19 cellular contexts compared by ENCODE assay signal in the genomic region with DNA sequence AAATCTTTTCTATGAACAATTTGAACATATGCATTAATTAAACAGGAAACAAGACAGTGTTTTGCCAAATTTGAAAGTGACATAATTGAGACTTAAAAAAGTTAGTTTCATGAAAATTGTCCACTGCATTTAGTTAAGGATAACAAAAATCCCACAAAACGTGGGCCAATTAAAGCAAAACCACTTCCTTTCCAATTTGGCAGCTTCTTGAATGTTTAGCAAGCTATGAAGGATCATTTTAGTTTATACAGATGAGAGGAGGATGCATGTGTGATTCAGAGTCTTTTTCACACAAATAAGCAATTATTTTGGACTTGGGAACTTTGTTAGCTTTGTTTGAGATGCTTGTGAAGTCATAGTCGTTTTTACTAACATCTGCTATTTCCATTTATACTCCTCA.
"Had no signal": no experiment of that assay in that cellular context is flagged by ENCODE, and none has a peak within 500 bp of the region (broad histone marks: within the 10 kb centered on the region; RNA-seq: fewer than 3 reads in every experiment).

No MANE protein-coding gene starts in this region.

- H3K27ac Mint-ChIP-seq: activated CD4-positive, alpha-beta T cell treated with anti-CD3 and anti-CD28 coated beads, Interleukin-2, amount 10 ng/mL, durations not matched to agents 24 days and 14 days; activated CD8-positive, alpha-beta T cell treated with anti-CD3 and anti-CD28 coated beads for 36 hours; activated naive CD8-positive, alpha-beta T cell treated with anti-CD3 and anti-CD28 coated beads, Interleukin-2, amount 10 ng/mL, durations not matched to agents 7 days and 5 days; activated T-helper 2 cell treated with anti-CD3 and anti-CD28 coated beads, Interferon-gamma antibody, Interleukin-2, Interleukin-4, amounts not matched to agents 10 μg/mL and 5 μg/mL and 100 μg/mL, durations not matched to agents 14 hours and 24 hours and 36 hours; memory B cell; neural progenitor cell; stimulated activated naive CD8-positive, alpha-beta T cell treated with anti-CD3 and anti-CD28 coated beads, Interleukin-15, Interleukin-2, amounts not matched to agents 100 ng/mL and 50 ng/mL, for 24 hours had no signal

- H3K4me3 Mint-ChIP-seq: activated CD4-positive, alpha-beta T cell treated with anti-CD3 and anti-CD28 coated beads, Interleukin-2, amount 10 ng/mL, durations not matched to agents 24 days and 14 days; activated CD8-positive, alpha-beta T cell treated with anti-CD3 and anti-CD28 coated beads for 36 hours; activated naive CD8-positive, alpha-beta T cell treated with anti-CD3 and anti-CD28 coated beads, Interleukin-2, amount 10 ng/mL, durations not matched to agents 7 days and 5 days; memory B cell; neural progenitor cell; stimulated activated naive CD8-positive, alpha-beta T cell treated with anti-CD3 and anti-CD28 coated beads, Interleukin-15, Interleukin-2, amounts not matched to agents 100 ng/mL and 50 ng/mL, for 24 hours had no signal

- H3K4me1 Mint-ChIP-seq: activated CD4-positive, alpha-beta T cell treated with anti-CD3 and anti-CD28 coated beads, Interleukin-2, amount 10 ng/mL, durations not matched to agents 24 days and 14 days; activated naive CD8-positive, alpha-beta T cell treated with anti-CD3 and anti-CD28 coated beads, Interleukin-2, amount 10 ng/mL, durations not matched to agents 7 days and 5 days; memory B cell; neural progenitor cell had no signal

- H3K36me3 Mint-ChIP-seq: activated naive CD8-positive, alpha-beta T cell treated with anti-CD3 and anti-CD28 coated beads, Interleukin-2, amount 10 ng/mL, durations not matched to agents 7 days and 5 days; memory B cell; neural progenitor cell had no signal

- H3K27me3 ChIP-seq: body of pancreas, neural progenitor cell had no signal

- H3K4me3 ChIP-seq: body of pancreas, left ventricle myocardium inferior, neural progenitor cell, psoas muscle, skin epidermis had no signal

- H3K9me3 Mint-ChIP-seq: activated CD4-positive, alpha-beta T cell treated with anti-CD3 and anti-CD28 coated beads, Interleukin-2, amount 10 ng/mL, durations not matched to agents 24 days and 14 days; activated CD8-positive, alpha-beta T cell treated with anti-CD3 and anti-CD28 coated beads for 36 hours; activated naive CD8-positive, alpha-beta T cell treated with anti-CD3 and anti-CD28 coated beads, Interleukin-2, amount 10 ng/mL, durations not matched to agents 7 days and 5 days; activated T-helper 2 cell treated with anti-CD3 and anti-CD28 coated beads, Interferon-gamma antibody, Interleukin-2, Interleukin-4, amounts not matched to agents 10 μg/mL and 5 μg/mL and 100 μg/mL, durations not matched to agents 14 hours and 24 hours and 36 hours; memory B cell; neural progenitor cell; stimulated activated naive CD8-positive, alpha-beta T cell treated with anti-CD3 and anti-CD28 coated beads, Interleukin-15, Interleukin-2, amounts not matched to agents 100 ng/mL and 50 ng/mL, for 24 hours had no signal

- H3K4me2 ChIP-seq: neural progenitor cell had no signal

- H3K4me1 ChIP-seq: body of pancreas, left ventricle myocardium inferior, neural progenitor cell, psoas muscle had no signal

- H3K27ac ChIP-seq: body of pancreas, left ventricle myocardium inferior, neural progenitor cell, psoas muscle, skin epidermis had no signal

- H3K27me3 Mint-ChIP-seq: activated CD4-positive, alpha-beta T cell treated with anti-CD3 and anti-CD28 coated beads, Interleukin-2, amount 10 ng/mL, durations not matched to agents 24 days and 14 days; activated CD8-positive, alpha-beta T cell treated with anti-CD3 and anti-CD28 coated beads for 36 hours; memory B cell; stimulated activated naive CD8-positive, alpha-beta T cell treated with anti-CD3 and anti-CD28 coated beads, Interleukin-15, Interleukin-2, amounts not matched to agents 100 ng/mL and 50 ng/mL, for 24 hours had no signal

- ATAC-seq: activated CD8-positive, alpha-beta T cell treated with anti-CD3 and anti-CD28 coated beads for 36 hours; psoas muscle; right cardiac atrium had no signal

- H2AFZ ChIP-seq: neural progenitor cell had no signal

- H3K9ac ChIP-seq: neural progenitor cell had no signal

- H3K9me3 ChIP-seq: body of pancreas, psoas muscle had no signal

- H3K36me3 ChIP-seq: left ventricle myocardium inferior, neural progenitor cell had no signal

- DNase-seq: activated CD4-positive, alpha-beta T cell treated with anti-CD3 and anti-CD28 coated beads, Interleukin-2, amount 10 ng/mL, durations not matched to agents 24 days and 14 days; activated CD8-positive, alpha-beta T cell treated with anti-CD3 and anti-CD28 coated beads for 36 hours; activated naive CD4-positive, alpha-beta T cell treated with Interleukin-2 at 50 U/mL for 16 hours; activated naive CD8-positive, alpha-beta T cell treated with anti-CD3 and anti-CD28 coated beads, Interleukin-2, amount 10 ng/mL, durations not matched to agents 7 days and 5 days; activated T-cell treated with anti-CD3 and anti-CD28 coated beads, Interleukin-2, amount 50 U/mL, for 1 hour; body of pancreas; central memory CD4-positive, alpha-beta T cell; kidney; left ventricle myocardium inferior; psoas muscle; right cardiac atrium; stimulated activated CD4-positive, alpha-beta T cell treated with anti-CD3 and anti-CD28 coated beads, Interleukin-15, amount 100 ng/mL, for 24 hours; stimulated activated CD4-positive, alpha-beta T cell treated with anti-CD3 and anti-CD28 coated beads, Interleukin-2, amount 100 ng/mL, for 48 hours; T1000 had no signal
